Comparison of ENCODE assay signal across 32 cellular contexts in the genomic region with DNA sequence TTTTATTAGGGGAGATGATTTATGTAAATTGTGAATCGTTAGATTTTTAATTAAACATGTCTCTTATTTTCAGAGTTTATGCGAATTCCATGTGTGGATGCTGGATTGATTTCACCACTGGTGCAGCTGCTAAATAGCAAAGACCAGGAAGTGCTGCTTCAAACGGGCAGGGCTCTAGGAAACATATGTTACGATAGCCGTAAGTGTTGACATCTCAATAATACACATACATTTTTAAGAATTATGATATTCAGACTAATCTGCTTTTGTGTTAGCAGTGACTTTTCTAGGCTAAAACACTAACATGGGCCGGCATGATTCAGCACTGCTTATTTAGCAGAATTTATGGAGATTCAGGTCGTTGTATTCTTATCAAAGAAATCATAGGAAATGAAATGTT.
DNase-seq lines count a peak whose midpoint lies in the region; ATAC-seq, FAIRE-seq and TF ChIP-seq lines count a peak whose summit lies in the region.
"Had no signal": no experiment of that assay in that cellular context is flagged by ENCODE, and none has a peak within 500 bp of the region (broad histone marks: within the 10 kb centered on the region; RNA-seq: fewer than 3 reads in every experiment).

No MANE protein-coding gene starts in this region.

- no peak overlapping the region for H3K4me3 ChIP-seq in HL-60 (replicated peaks; ENCODE audit: insufficient read depth, low read length)
- no peak overlapping the region for H3K4me3 ChIP-seq in osteoblast (ENCODE audit: insufficient read depth, low read length)
- H3K4me3 ChIP-seq: SJSA1, testis, uterus had no signal

- peak overlapping the region; percentile 25 for H3K27ac Mint-ChIP-seq in dendritic cell treated with granulocyte-macrophage colony-stimulating factor and Interleukin-4, amounts not matched to agents 40 ng/mL and 50 ng/mL, for 4 days
- H3K27ac Mint-ChIP-seq: activated CD4-positive, alpha-beta T cell treated with anti-CD3 and anti-CD28 coated beads, Interleukin-2, amount 10 ng/mL, durations not matched to agents 7 days and 5 days; activated CD8-positive, alpha-beta memory T cell treated with anti-CD3 and anti-CD28 coated beads, Interleukin-2, amount 10 ng/mL, durations not matched to agents 7 days and 5 days; activated naive CD4-positive, alpha-beta T cell treated with anti-CD3 and anti-CD28 coated beads, Interleukin-2, amount 50 U/mL, for 24 hours; nephron progenitor cell had no signal

- H3K4me2 ChIP-seq in osteoblast (ENCODE audit: insufficient read depth, low read length) = no peak overlapping the region

- intact Hi-C loops in dendritic cell treated with granulocyte-macrophage colony-stimulating factor and Interleukin-4, amounts not matched to agents 40 ng/mL and 50 ng/mL, for 4 days (cut with micrococcal nuclease) = loop anchor here (10.0 kb wide), 1 partner anchor 88 kb away; a partner anchor contains a TSS

- H3K27me3 ChIP-seq in HL-60 (ENCODE audit: insufficient read depth, poor library complexity, severe bottlenecking) (no peaks in the 10 kb centered on the region), osteoblast (ENCODE audit: insufficient read depth, low read length) (no peaks in the 10 kb centered on the region)
- H3K27me3 ChIP-seq: foreskin keratinocyte, SJSA1, spleen, testis, uterus had no signal

- H3K9me3 ChIP-seq in osteoblast (ENCODE audit: low read depth, low read length) = no peaks in the 10 kb centered on the region
- H3K9me3 ChIP-seq: SJSA1, testis, uterus had no signal

- peak; percentile 4 to 23 for DNase-seq in HL-60 (ENCODE audit: low read depth in 1 of 2, low spot score in 1 of 2)
- DNase-seq in osteoblast (ENCODE audit: insufficient read length, low spot score, missing footprints) = peak; percentile 32
- no peak for DNase-seq in D341Med (ENCODE audit: low spot score)
- no peak for DNase-seq in H54 (ENCODE audit: insufficient read length, low spot score)
- DNase-seq in NOMO-1 treated with DMSO at 0.1 percent for 48 hours (lab: John Stamatoyannopoulos, UW; ENCODE audit: unreplicated experiment) = no peak
- DNase-seq: activated CD4-positive, alpha-beta T cell treated with anti-CD3 and anti-CD28 coated beads, Interleukin-2, amount 10 ng/mL, durations not matched to agents 7 days and 5 days; activated CD8-positive, alpha-beta memory T cell treated with anti-CD3 and anti-CD28 coated beads, Interleukin-2, amount 10 ng/mL, durations not matched to agents 7 days and 5 days; aorta; foreskin keratinocyte; H7; left ventricle myocardium superior; midbrain; NCI-H187 treated with DMSO at 0.1 percent for 48 hours; NCI-H2227 treated with DMSO at 0.1 percent for 48 hours; NCI-H69; nephron progenitor cell; right cardiac atrium; spleen; stimulated activated CD4-positive, alpha-beta T cell treated with anti-CD3 and anti-CD28 coated beads, Interleukin-4, amount 100 ng/mL, for 1 hour; stimulated activated naive B cell treated with anti-CD40 and anti-IgM and Interleukin-4, amounts not matched to agents 10 μg/mL and 1 μg/mL and 100 μg/mL, for 72 hours; testis; uterus had no signal

- peaks cover 2% of the 10 kb centered on the region for H3K36me3 ChIP-seq in osteoblast (ENCODE audit: insufficient read depth, low read length)
- H3K36me3 ChIP-seq: SJSA1, uterus had no signal

- H3K4me3 Mint-ChIP-seq in dendritic cell treated with granulocyte-macrophage colony-stimulating factor and Interleukin-4, amounts not matched to agents 40 ng/mL and 50 ng/mL, for 4 days = no peak overlapping the region
- H3K4me3 Mint-ChIP-seq: activated CD4-positive, alpha-beta T cell treated with anti-CD3 and anti-CD28 coated beads, Interleukin-2, amount 10 ng/mL, durations not matched to agents 7 days and 5 days; activated CD8-positive, alpha-beta memory T cell treated with anti-CD3 and anti-CD28 coated beads, Interleukin-2, amount 10 ng/mL, durations not matched to agents 7 days and 5 days; activated naive CD4-positive, alpha-beta T cell treated with anti-CD3 and anti-CD28 coated beads, Interleukin-2, amount 50 U/mL, for 24 hours; nephron progenitor cell had no signal

- no peak for TF ChIP-seq POLR2A in H54 (IDR thresholded peaks at IDR 0.05; ENCODE audit: low read depth, low read length)

- no peak overlapping the region for H3K27ac ChIP-seq in HL-60 (replicated peaks)
- H3K27ac ChIP-seq in osteoblast (ENCODE audit: low read depth, low read length) = no peak overlapping the region
- H3K27ac ChIP-seq: C4-2B, epithelial cell of prostate, foreskin keratinocyte, parathyroid adenoma, SJSA1, testis, uterus, VCaP had no signal

- H3K9me3 Mint-ChIP-seq in dendritic cell treated with granulocyte-macrophage colony-stimulating factor and Interleukin-4, amounts not matched to agents 40 ng/mL and 50 ng/mL, for 4 days = no peaks in the 10 kb centered on the region

- peaks cover 18% of the 10 kb centered on the region for H3K79me2 ChIP-seq in osteoblast (ENCODE audit: insufficient read depth, low read length)
- H3K79me2 ChIP-seq: parathyroid adenoma had no signal

- no peaks in the 10 kb centered on the region for H3K27me3 Mint-ChIP-seq in dendritic cell treated with granulocyte-macrophage colony-stimulating factor and Interleukin-4, amounts not matched to agents 40 ng/mL and 50 ng/mL, for 4 days
- H3K27me3 Mint-ChIP-seq: activated CD4-positive, alpha-beta T cell treated with anti-CD3 and anti-CD28 coated beads, Interleukin-2, amount 10 ng/mL, durations not matched to agents 7 days and 5 days; activated CD8-positive, alpha-beta memory T cell treated with anti-CD3 and anti-CD28 coated beads, Interleukin-2, amount 10 ng/mL, durations not matched to agents 7 days and 5 days; activated naive CD4-positive, alpha-beta T cell treated with anti-CD3 and anti-CD28 coated beads, Interleukin-2, amount 50 U/mL, for 24 hours; stimulated activated naive B cell treated with anti-CD40 and anti-IgM and Interleukin-4, amounts not matched to agents 10 μg/mL and 1 μg/mL and 100 μg/mL, for 72 hours had no signal

- FAIRE-seq in H54 (lab: Jason Lieb, UNC) = no peak
- FAIRE-seq: D721Med, HepG2 had no signal

- H3K4me1 Mint-ChIP-seq in dendritic cell treated with granulocyte-macrophage colony-stimulating factor and Interleukin-4, amounts not matched to agents 40 ng/mL and 50 ng/mL, for 4 days (ENCODE audit: low read depth) = no peaks in the 10 kb centered on the region
- H3K4me1 Mint-ChIP-seq: activated CD4-positive, alpha-beta T cell treated with anti-CD3 and anti-CD28 coated beads, Interleukin-2, amount 10 ng/mL, durations not matched to agents 7 days and 5 days; activated CD8-positive, alpha-beta memory T cell treated with anti-CD3 and anti-CD28 coated beads, Interleukin-2, amount 10 ng/mL, durations not matched to agents 7 days and 5 days; nephron progenitor cell had no signal

- peaks cover 3% of the 10 kb centered on the region for H4K20me1 ChIP-seq in osteoblast (ENCODE audit: insufficient read depth, low read length)

- no peaks in the 10 kb centered on the region for H3K4me1 ChIP-seq in osteoblast (ENCODE audit: insufficient read depth, low read length)
- H3K4me1 ChIP-seq: foreskin keratinocyte, parathyroid adenoma, SJSA1, testis, uterus had no signal

- TF ChIP-seq CTCF in HL-60 (IDR thresholded peaks at IDR 0.05; ENCODE audit: insufficient read depth, low read length) (no peak), osteoblast (IDR thresholded peaks at IDR 0.05; ENCODE audit: extremely low read depth, low read depth, low read length) (no peak)

- peak; percentile 43 for ATAC-seq in GM18498 (IDR thresholded peaks at IDR 0.05; ENCODE audit: unreplicated experiment)
- ATAC-seq: activated CD8-positive, alpha-beta memory T cell treated with anti-CD3 and anti-CD28 coated beads, Interleukin-2, amount 10 ng/mL, durations not matched to agents 7 days and 5 days; foreskin keratinocyte; HepG2; left ventricle myocardium superior; right cardiac atrium had no signal

- H3K36me3 Mint-ChIP-seq in dendritic cell treated with granulocyte-macrophage colony-stimulating factor and Interleukin-4, amounts not matched to agents 40 ng/mL and 50 ng/mL, for 4 days (ENCODE audit: low read depth) = peaks cover 27% of the 10 kb centered on the region

- H2AFZ ChIP-seq in osteoblast (ENCODE audit: low read length) = no peak overlapping the region
- H2AFZ ChIP-seq: parathyroid adenoma had no signal

Comparison
In these comparisons a context has a peak if more than half of its experiments do, and no peak if none do; other contexts are left out.
1. DNase-seq: peak in HL-60 (2 of 2) and osteoblast (single experiment); none in D341Med (single experiment), H54 (single experiment) and NOMO-1 treated with DMSO at 0.1 percent for 48 hours (single experiment).